In the genomic region with DNA sequence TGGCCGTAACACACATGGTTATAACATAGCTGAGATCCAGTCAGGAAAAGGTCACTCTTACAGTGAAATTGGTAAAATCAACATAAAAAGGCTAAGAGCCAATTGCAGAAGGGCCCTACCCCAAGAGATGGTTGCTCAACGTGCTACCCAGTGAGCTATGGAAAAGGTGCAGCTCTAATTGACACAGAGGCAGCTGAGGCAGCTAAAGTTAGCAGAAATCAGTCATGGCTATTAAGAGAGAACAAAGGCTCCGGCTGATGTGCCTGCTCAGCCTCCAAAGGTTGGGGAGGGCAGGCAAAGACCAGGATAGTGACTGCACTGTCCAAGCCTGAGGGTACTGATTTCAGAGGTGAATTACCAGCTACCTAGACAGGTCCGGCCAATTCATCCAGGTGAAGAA, we compare ENCODE assay signal across 19 cellular contexts.
"Had no signal": no experiment of that assay in that cellular context is flagged by ENCODE, and none has a peak within 500 bp of the region (broad histone marks: within the 10 kb centered on the region; RNA-seq: fewer than 3 reads in every experiment).

No MANE protein-coding gene starts in this region.

- ATAC-seq: activated CD4-positive, alpha-beta T cell treated with anti-CD3 and anti-CD28 coated beads for 36 hours; left cardiac atrium; lower lobe of right lung; natural killer cell treated with Interleukin-12 subunit alpha and Interleukin-12 subunit beta and Interleukin-15 and Interleukin-18, amount 100 ng/mL, for 72 hours; stimulated activated naive CD8-positive, alpha-beta T cell treated with anti-CD3 and anti-CD28 coated beads, Interleukin-15, Interleukin-2, amounts not matched to agents 100 U/mL and 50 U/mL, for 24 hours had no signal

- H3K9me3 Mint-ChIP-seq: endodermal cell had no signal

- DNase-seq: activated CD4-positive, alpha-beta T cell treated with anti-CD3 and anti-CD28 coated beads for 36 hours; activated CD4-positive, alpha-beta T cell treated with anti-CD3 and anti-CD28 coated beads, Interleukin-2, amount 50 U/mL, for 48 hours; activated gamma-delta T cell treated with Interleukin-2 at 50 U/mL for 16 hours; dermis blood vessel endothelial cell; endodermal cell; erythroblast; foreskin melanocyte; glutamatergic neuron; hippocampal formation; left cardiac atrium; lower lobe of right lung; stimulated activated CD4-positive, alpha-beta T cell treated with anti-CD3 and anti-CD28 coated beads, Interleukin-2, amount 100 ng/mL, for 24 hours; stimulated activated naive CD8-positive, alpha-beta T cell treated with anti-CD3 and anti-CD28 coated beads, Interleukin-15, Interleukin-2, amounts not matched to agents 100 U/mL and 50 U/mL, for 24 hours; transverse colon had no signal

- H3K27ac Mint-ChIP-seq: activated CD4-positive, alpha-beta T cell treated with anti-CD3 and anti-CD28 coated beads for 36 hours; activated naive CD8-positive, alpha-beta T cell; endodermal cell had no signal

- H3K27me3 ChIP-seq: cardiac muscle cell, right atrium auricular region, transverse colon had no signal

- H3K27ac ChIP-seq: cardiac muscle cell, lower lobe of right lung, right atrium auricular region, transverse colon had no signal

- H3K27me3 Mint-ChIP-seq: activated CD4-positive, alpha-beta T cell treated with anti-CD3 and anti-CD28 coated beads for 36 hours; activated naive CD8-positive, alpha-beta T cell; natural killer cell treated with Interleukin-12 subunit alpha and Interleukin-12 subunit beta and Interleukin-15 and Interleukin-18, amount 100 ng/mL, for 72 hours had no signal

- H3K4me3 ChIP-seq: cardiac muscle cell, lower lobe of right lung, right atrium auricular region, transverse colon had no signal

- H3K4me1 ChIP-seq: lower lobe of right lung, right atrium auricular region, transverse colon had no signal

- FAIRE-seq: TTC549 had no signal

- H3K9me3 ChIP-seq: lower lobe of right lung, right atrium auricular region, transverse colon had no signal

- H3K4me3 Mint-ChIP-seq: activated CD4-positive, alpha-beta T cell treated with anti-CD3 and anti-CD28 coated beads for 36 hours; activated naive CD8-positive, alpha-beta T cell; endodermal cell; natural killer cell treated with Interleukin-12 subunit alpha and Interleukin-12 subunit beta and Interleukin-15 and Interleukin-18, amount 100 ng/mL, for 72 hours had no signal
